Comparison of ENCODE assay signal across 6 cellular contexts in genomic region chr2:241150660-241151530, GRCh38. TPM values are rescaled to one million over a fixed set of nuclear protein-coding genes. Genes with fewer than 3 reads are reported as not detected.
DNase-seq lines count a peak whose midpoint lies in the region; ATAC-seq, FAIRE-seq and TF ChIP-seq lines count a peak whose summit lies in the region.

No MANE protein-coding gene starts in this region.

- H3K4me3 Mint-ChIP-seq in dendritic cell treated with granulocyte-macrophage colony-stimulating factor and Interleukin-4, amounts not matched to agents 40 ng/mL and 50 ng/mL, for 4 days, result peak overlapping the region; percentile 85

- H3K27me3 ChIP-seq in Karpas-422 (ENCODE audit: low read length), result no peaks in the 10 kb centered on the region
- no peaks in the 10 kb centered on the region for H3K27me3 ChIP-seq in pancreas

- peaks cover 8% of the 10 kb centered on the region for H3K27me3 Mint-ChIP-seq in dendritic cell treated with granulocyte-macrophage colony-stimulating factor and Interleukin-4, amounts not matched to agents 40 ng/mL and 50 ng/mL, for 4 days

- H3K79me2 ChIP-seq in Karpas-422 (ENCODE audit: low read length), result peaks cover 64% of the 10 kb centered on the region

- H3K4me1 Mint-ChIP-seq in dendritic cell treated with granulocyte-macrophage colony-stimulating factor and Interleukin-4, amounts not matched to agents 40 ng/mL and 50 ng/mL, for 4 days (ENCODE audit: low read depth), result peaks cover 56% of the 10 kb centered on the region

- H3K27ac ChIP-seq in Karpas-422 (ENCODE audit: low read length) (peak overlapping the region; percentile 37; the same call in 1 of the 2 replicates), pancreas (peak overlapping the region; percentile 46 to 66 (median 59))

- FAIRE-seq in pancreas (lab: Jason Lieb, UNC), result no peak

- H3K4me1 ChIP-seq in Karpas-422 (ENCODE audit: low read length), result peaks cover 36% of the 10 kb centered on the region
- H3K4me1 ChIP-seq in pancreas, result peaks cover 0 to 14% (median 12%) of the 10 kb centered on the region in 3 donors

- TF ChIP-seq CTCF in pancreas (IDR thresholded peaks at IDR 0.05), result no peak

- peak overlapping the region; percentile 88 for H3K4me2 ChIP-seq in Karpas-422 (ENCODE audit: low read depth, low read length, poor library complexity, severe bottlenecking)

- no peaks in the 10 kb centered on the region for H3K9me2 ChIP-seq in Karpas-422 (replicated peaks; ENCODE audit: insufficient read depth, low read length)

- H2AFZ ChIP-seq in Karpas-422 (ENCODE audit: low read length), result peak overlapping the region; percentile 81

- intact Hi-C loops in dendritic cell treated with granulocyte-macrophage colony-stimulating factor and Interleukin-4, amounts not matched to agents 40 ng/mL and 50 ng/mL, for 4 days (cut with micrococcal nuclease), result loop anchor here (5.0 kb wide), 1 partner anchor 361 kb away; no protein-coding TSS in a partner anchor
- intact Hi-C loops in pancreas (cut with DNase I), result no loop called here

- peak overlapping the region; percentile 83 for H3K27ac Mint-ChIP-seq in dendritic cell treated with granulocyte-macrophage colony-stimulating factor and Interleukin-4, amounts not matched to agents 40 ng/mL and 50 ng/mL, for 4 days

- no peak for DNase-seq in Karpas-422
- no peak for DNase-seq in pancreas
- no peak for DNase-seq in NCI-H2227 treated with DMSO at 0.1 percent for 48 hours (lab: John Stamatoyannopoulos, UW)
- DNase-seq in NCI-H187 treated with DMSO at 0.1 percent for 48 hours (lab: John Stamatoyannopoulos, UW), result no peak
- no peak for DNase-seq in cortex of kidney (lab: John Stamatoyannopoulos, UW)

- ATAC-seq in pancreas, result peak in 1 of 4 donors; percentile 1

- WGBS in pancreas, 2 donors, result 4 to 5% methylated on average over 25 to 37 of the region's 37 CpGs

- H3K9me3 ChIP-seq in Karpas-422 (ENCODE audit: low read length) (no peaks in the 10 kb centered on the region), pancreas (no peaks in the 10 kb centered on the region)

- H3K9ac ChIP-seq in Karpas-422 (ENCODE audit: low read length), result peak overlapping the region; percentile 97

- H3K4me3 ChIP-seq in Karpas-422 (ENCODE audit: low read length) (peak overlapping the region; percentile 99), pancreas (peak overlapping the region; percentile 80 to 97 (median 94))

- no peaks in the 10 kb centered on the region for H3K36me3 ChIP-seq in Karpas-422 (ENCODE audit: insufficient read depth, low read length)
- H3K36me3 ChIP-seq in pancreas, result no peaks in the 10 kb centered on the region

- no peaks in the 10 kb centered on the region for H3K9me3 Mint-ChIP-seq in dendritic cell treated with granulocyte-macrophage colony-stimulating factor and Interleukin-4, amounts not matched to agents 40 ng/mL and 50 ng/mL, for 4 days

- no peaks in the 10 kb centered on the region for H4K20me1 ChIP-seq in Karpas-422 (ENCODE audit: insufficient read depth, low read depth, low read length)

- peaks cover 39% of the 10 kb centered on the region for H3K36me3 Mint-ChIP-seq in dendritic cell treated with granulocyte-macrophage colony-stimulating factor and Interleukin-4, amounts not matched to agents 40 ng/mL and 50 ng/mL, for 4 days (ENCODE audit: low read depth)

RNA-seq across cellular contexts. Expression of gene PPP1R7, which starts 0.6 kb away (rescaled TPM):
- total RNA-seq in Karpas-422 (2014; rRNA removed; shearing (Covaris generic); ENCODE audit: low replicate concordance), result 39.5 and 54.4 TPM in 2 replicates
- total RNA-seq in pancreas, result 10 to 100 TPM; 21.5 to 38.7 (median 31.5) TPM
- polyA plus RNA-seq in pancreas, result 10 to 100 TPM; 28.5 to 37.1 TPM

RNA-seq across cellular contexts. Expression of gene PASK, which starts 1.6 kb away (rescaled TPM):
- 17.0 and 23.9 TPM in 2 replicates for total RNA-seq in Karpas-422 (2014; rRNA removed; shearing (Covaris generic); ENCODE audit: low replicate concordance)
- total RNA-seq in pancreas, result 10 to 100 TPM in 2 of 6 donors, 1 to 10 TPM in 4; 3.7 to 12.3 (median 8.9) TPM
- 10 to 100 TPM in 1 of 2 donors, 1 to 10 TPM in 1; 9.0 to 14.5 TPM for polyA plus RNA-seq in pancreas

RNA-seq across cellular contexts. Expression of gene ANO7, which starts 37.6 kb away (rescaled TPM):
- total RNA-seq in Karpas-422 (2014; rRNA removed; shearing (Covaris generic); ENCODE audit: low replicate concordance), result 0.14 and 0.19 TPM in 2 replicates
- 1 to 10 TPM in 3 of 6 donors, under 1 TPM in 3; 0.66 to 1.8 (median 1.1) TPM for total RNA-seq in pancreas
- 1 to 10 TPM; 1.0 to 1.2 TPM for polyA plus RNA-seq in pancreas

RNA-seq across cellular contexts. Expression of gene MTERF4, which starts 48.8 kb away (rescaled TPM):
- 45.1 and 49.5 TPM in 2 replicates for total RNA-seq in Karpas-422 (2014; rRNA removed; shearing (Covaris generic); ENCODE audit: low replicate concordance)
- 10 to 100 TPM; 14.0 to 22.9 (median 14.8) TPM for total RNA-seq in pancreas
- polyA plus RNA-seq in pancreas, result 10 to 100 TPM; 22.4 to 36.8 TPM
